27 cellular contexts compared by ENCODE assay signal in the genomic region with DNA sequence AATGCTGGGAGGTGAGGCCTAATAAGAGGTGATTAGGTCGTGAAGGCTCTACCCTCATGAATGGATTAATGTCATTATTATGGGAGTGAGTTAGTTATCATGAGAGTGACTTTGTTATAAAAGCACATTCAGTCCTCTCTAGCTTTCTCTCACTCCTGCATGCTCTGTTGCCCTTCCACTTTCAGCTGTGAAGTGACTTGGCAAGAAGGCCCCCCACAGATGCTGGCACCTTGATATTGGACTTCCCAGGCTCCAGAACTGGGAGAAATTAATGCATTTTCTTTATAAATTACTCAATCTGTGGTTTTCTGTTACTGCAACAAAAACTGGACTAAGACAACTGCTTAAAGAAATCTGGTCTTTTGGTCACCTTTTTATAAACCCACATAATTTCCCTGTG.
DNase-seq lines count a peak whose midpoint lies in the region; ATAC-seq and TF ChIP-seq lines count a peak whose summit lies in the region.
"Had no signal": no experiment of that assay in that cellular context is flagged by ENCODE, and none has a peak within 500 bp of the region (broad histone marks: within the 10 kb centered on the region; RNA-seq: fewer than 3 reads in every experiment).

No MANE protein-coding gene starts in this region.

- H3K4me3 ChIP-seq in GM12865 (ENCODE audit: low read depth, low read length), result no peak overlapping the region
- H3K4me3 ChIP-seq: gastroesophageal sphincter, left lung, spleen, suprapubic skin had no signal

- DNase-seq in GM12865 (ENCODE audit: low read depth), result peak; percentile 56
- DNase-seq in NCI-H2081 treated with DMSO at 0.1 percent for 48 hours (lab: John Stamatoyannopoulos, UW), result no peak
- DNase-seq in activated T-cell treated with anti-CD3 and anti-CD28 coated beads for 4 hours, result no peak
- no peak for DNase-seq in middle frontal gyrus (ENCODE audit: extremely low spot score, low spot score)
- DNase-seq in T-helper 1 cell, result no peak
- DNase-seq: 8988T; activated CD4-positive, alpha-beta memory T cell treated with anti-CD3 and anti-CD28 coated beads for 36 hours; activated CD8-positive, alpha-beta memory T cell treated with anti-CD3 and anti-CD28 coated beads, Interleukin-2, amount 50 U/mL, for 48 hours; activated naive CD8-positive, alpha-beta T cell treated with anti-CD3 and anti-CD28 coated beads for 36 hours; AML-193; CD4-positive, alpha-beta memory T cell; central memory CD4-positive, alpha-beta T cell; dermis blood vessel endothelial cell; H9; hippocampal formation; left lung; naive thymus-derived CD4-positive, alpha-beta T cell; NCI-H1694 treated with DMSO at 0.1 percent for 48 hours; NCI-H526 treated with DMSO at 0.1 percent for 48 hours; spleen; stimulated activated CD4-positive, alpha-beta T cell treated with anti-CD3 and anti-CD28 coated beads, Interleukin-2, amount 100 ng/mL, for 48 hours had no signal

- no peak for TF ChIP-seq CTCF in GM12865 (IDR thresholded peaks at IDR 0.05; ENCODE audit: insufficient read depth, low read depth, low read length, missing control alignments)

- peak; percentile 60 for ATAC-seq in GM19023 (IDR thresholded peaks at IDR 0.05; ENCODE audit: unreplicated experiment)
- ATAC-seq in HG02588 (IDR thresholded peaks at IDR 0.05; ENCODE audit: unreplicated experiment), result peak; percentile 58
- peak; percentile 45 for ATAC-seq in HG03565 (IDR thresholded peaks at IDR 0.05; ENCODE audit: unreplicated experiment)
- ATAC-seq: gastroesophageal sphincter; left lung; naive thymus-derived CD4-positive, alpha-beta T cell; SK-N-SH treated with all-trans-retinoic acid at 6 μM for 48 hours had no signal
